ENCODE assay signal across 1 cellular context in the genomic region with DNA sequence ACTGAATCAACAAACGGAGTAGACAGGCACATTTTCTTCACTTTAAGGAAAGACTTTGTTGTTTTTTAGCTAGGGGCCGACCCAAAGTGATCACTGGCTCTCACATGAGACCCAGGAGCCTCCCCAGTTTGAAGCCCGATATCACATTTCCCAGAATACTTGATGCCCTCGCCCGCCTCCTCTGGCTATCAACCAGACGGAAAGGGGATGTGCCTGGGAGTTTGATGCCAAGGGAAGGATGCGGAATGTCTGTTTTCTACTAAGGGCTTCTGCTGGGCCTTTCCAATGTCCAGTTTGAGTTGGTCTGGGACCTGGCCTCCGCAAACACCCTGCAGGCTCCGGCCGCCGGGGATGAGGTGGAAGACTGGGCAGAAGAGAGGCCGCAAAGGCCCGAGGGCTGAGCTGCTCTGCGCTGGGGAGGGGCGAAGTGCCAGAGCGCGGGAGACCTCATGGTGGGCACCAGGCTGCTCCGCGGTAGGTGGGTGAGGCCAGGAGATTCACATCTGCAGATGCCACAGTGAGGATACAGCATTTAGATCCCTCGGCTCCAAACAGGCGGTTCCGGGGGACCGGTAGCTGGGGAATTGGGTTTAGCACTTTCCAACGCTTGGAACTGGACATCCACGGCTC.
A peak's percentile ranks its signal among the peaks of the same experiment; 100 is the strongest.
TF ChIP-seq lines count a peak whose summit lies in the region.

No MANE protein-coding gene starts in this region.

TF ChIP-seq in GM12878, 131 proteins besides CTCF, POLR2A, EP300 and RAD21 (continued from another document):
- TF ChIP-seq, protein P1, sequence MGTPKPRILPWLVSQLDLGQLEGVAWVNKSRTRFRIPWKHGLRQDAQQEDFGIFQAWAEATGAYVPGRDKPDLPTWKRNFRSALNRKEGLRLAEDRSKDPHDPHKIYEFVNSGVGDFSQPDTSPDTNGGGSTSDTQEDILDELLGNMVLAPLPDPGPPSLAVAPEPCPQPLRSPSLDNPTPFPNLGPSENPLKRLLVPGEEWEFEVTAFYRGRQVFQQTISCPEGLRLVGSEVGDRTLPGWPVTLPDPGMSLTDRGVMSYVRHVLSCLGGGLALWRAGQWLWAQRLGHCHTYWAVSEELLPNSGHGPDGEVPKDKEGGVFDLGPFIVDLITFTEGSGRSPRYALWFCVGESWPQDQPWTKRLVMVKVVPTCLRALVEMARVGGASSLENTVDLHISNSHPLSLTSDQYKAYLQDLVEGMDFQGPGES (IDR thresholded peaks at IDR 0.05), result no peak
- TF ChIP-seq, protein P2, sequence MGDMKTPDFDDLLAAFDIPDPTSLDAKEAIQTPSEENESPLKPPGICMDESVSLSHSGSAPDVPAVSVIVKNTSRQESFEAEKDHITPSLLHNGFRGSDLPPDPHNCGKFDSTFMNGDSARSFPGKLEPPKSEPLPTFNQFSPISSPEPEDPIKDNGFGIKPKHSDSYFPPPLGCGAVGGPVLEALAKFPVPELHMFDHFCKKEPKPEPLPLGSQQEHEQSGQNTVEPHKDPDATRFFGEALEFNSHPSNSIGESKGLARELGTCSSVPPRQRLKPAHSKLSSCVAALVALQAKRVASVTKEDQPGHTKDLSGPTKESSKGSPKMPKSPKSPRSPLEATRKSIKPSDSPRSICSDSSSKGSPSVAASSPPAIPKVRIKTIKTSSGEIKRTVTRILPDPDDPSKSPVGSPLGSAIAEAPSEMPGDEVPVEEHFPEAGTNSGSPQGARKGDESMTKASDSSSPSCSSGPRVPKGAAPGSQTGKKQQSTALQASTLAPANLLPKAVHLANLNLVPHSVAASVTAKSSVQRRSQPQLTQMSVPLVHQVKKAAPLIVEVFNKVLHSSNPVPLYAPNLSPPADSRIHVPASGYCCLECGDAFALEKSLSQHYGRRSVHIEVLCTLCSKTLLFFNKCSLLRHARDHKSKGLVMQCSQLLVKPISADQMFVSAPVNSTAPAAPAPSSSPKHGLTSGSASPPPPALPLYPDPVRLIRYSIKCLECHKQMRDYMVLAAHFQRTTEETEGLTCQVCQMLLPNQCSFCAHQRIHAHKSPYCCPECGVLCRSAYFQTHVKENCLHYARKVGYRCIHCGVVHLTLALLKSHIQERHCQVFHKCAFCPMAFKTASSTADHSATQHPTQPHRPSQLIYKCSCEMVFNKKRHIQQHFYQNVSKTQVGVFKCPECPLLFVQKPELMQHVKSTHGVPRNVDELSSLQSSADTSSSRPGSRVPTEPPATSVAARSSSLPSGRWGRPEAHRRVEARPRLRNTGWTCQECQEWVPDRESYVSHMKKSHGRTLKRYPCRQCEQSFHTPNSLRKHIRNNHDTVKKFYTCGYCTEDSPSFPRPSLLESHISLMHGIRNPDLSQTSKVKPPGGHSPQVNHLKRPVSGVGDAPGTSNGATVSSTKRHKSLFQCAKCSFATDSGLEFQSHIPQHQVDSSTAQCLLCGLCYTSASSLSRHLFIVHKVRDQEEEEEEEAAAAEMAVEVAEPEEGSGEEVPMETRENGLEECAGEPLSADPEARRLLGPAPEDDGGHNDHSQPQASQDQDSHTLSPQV (IDR thresholded peaks at IDR 0.05), result no peak
- no peak for TF ChIP-seq SMARCA5 (IDR thresholded peaks at IDR 0.05)
- TF ChIP-seq LARP7 (IDR thresholded peaks at IDR 0.05), result peak; percentile 43; the same call in 1 of the 2 replicates
- TF ChIP-seq, protein P3, sequence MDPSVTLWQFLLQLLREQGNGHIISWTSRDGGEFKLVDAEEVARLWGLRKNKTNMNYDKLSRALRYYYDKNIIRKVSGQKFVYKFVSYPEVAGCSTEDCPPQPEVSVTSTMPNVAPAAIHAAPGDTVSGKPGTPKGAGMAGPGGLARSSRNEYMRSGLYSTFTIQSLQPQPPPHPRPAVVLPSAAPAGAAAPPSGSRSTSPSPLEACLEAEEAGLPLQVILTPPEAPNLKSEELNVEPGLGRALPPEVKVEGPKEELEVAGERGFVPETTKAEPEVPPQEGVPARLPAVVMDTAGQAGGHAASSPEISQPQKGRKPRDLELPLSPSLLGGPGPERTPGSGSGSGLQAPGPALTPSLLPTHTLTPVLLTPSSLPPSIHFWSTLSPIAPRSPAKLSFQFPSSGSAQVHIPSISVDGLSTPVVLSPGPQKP (IDR thresholded peaks at IDR 0.05; ENCODE audit: low read depth, low read length), result no peak
- TF ChIP-seq EED (IDR thresholded peaks at IDR 0.05; ENCODE audit: low read depth), result no peak
- TF ChIP-seq POLR2AphosphoS2 (IDR thresholded peaks at IDR 0.05; ENCODE audit: low read depth, low read length), result no peak
- TF ChIP-seq, protein P4, sequence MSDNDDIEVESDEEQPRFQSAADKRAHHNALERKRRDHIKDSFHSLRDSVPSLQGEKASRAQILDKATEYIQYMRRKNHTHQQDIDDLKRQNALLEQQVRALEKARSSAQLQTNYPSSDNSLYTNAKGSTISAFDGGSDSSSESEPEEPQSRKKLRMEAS (IDR thresholded peaks at IDR 0.05; ENCODE audit: low read depth, low read length), result no peak
- TF ChIP-seq JUNB (IDR thresholded peaks at IDR 0.05), result no peak
- TF ChIP-seq HCFC1 (IDR thresholded peaks at IDR 0.05; ENCODE audit: low read length), result no peak
- TF ChIP-seq RBBP5 (conservative IDR thresholded peaks at IDR 0.05), result no peak
- TF ChIP-seq BACH1 (IDR thresholded peaks at IDR 0.05; ENCODE audit: borderline replicate concordance), result no peak
- TF ChIP-seq RAD51 (IDR thresholded peaks at IDR 0.05), result no peak
